In the genomic region with DNA sequence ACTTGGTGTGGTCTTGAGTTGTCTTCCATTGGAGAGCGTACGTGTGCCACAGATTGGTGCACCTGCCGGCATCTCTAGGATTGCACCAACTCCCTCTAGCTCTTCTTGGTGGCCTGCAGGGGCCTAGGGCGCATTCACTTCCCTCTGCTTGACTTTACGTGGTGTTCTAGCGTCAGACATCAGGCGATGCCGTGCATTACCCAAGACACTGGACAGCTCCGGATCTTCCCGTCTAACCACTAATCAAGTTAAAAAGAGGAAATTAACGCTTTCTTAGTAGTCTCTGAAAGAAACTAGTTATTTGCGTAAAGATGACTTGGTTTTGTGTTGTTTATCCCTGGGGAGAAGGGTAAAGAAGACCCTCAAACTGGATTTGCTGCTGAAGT, we compare ENCODE assay signal across 8 cellular contexts. TPM values are rescaled to one million over a fixed set of nuclear protein-coding genes. Genes with fewer than 3 reads are reported as not detected.
A peak's percentile ranks its signal among the peaks of the same experiment; 100 is the strongest.
DNase-seq lines count a peak whose midpoint lies in the region; ATAC-seq and TF ChIP-seq lines count a peak whose summit lies in the region.

No MANE protein-coding gene starts in this region.

- in situ Hi-C loops in GM23248 (cut with MboI): no loop called here

- H3K4me1 ChIP-seq in GM23248 (ENCODE audit: insufficient read depth) (no peaks in the 10 kb centered on the region), right cardiac atrium (ENCODE audit: control insufficient read depth, insufficient read depth, low read length) (peaks cover 4% of the 10 kb centered on the region)

- H3F3A ChIP-seq in GM23248 (ENCODE audit: insufficient read depth): no peaks in the 10 kb centered on the region

- peak overlapping the region; percentile 92 for H2AFZ ChIP-seq in GM23248

- H3K36me3 ChIP-seq in GM23248 (ENCODE audit: low read depth): 0 out of 2 replicates have a peak, but pooled peaks cover 8% of the 10 kb centered on the region

- H3K27ac ChIP-seq in GM23248 (no peak overlapping the region), adipose tissue (ENCODE audit: low read depth, low read length) (peak overlapping the region; percentile 77), right cardiac atrium (ENCODE audit: low read length) (peak overlapping the region; percentile 11)

- ATAC-seq in right cardiac atrium: peak; percentile 52 to 57

- no peaks in the 10 kb centered on the region for H3K9me3 ChIP-seq in GM23248 (ENCODE audit: low read depth)
- no peaks in the 10 kb centered on the region for H3K9me3 ChIP-seq in right cardiac atrium (ENCODE audit: control insufficient read depth, low read length)

- H3K9ac ChIP-seq in GM23248: peak overlapping the region; percentile 92

- peak overlapping the region; percentile 95 for H3K4me2 ChIP-seq in GM23248 (ENCODE audit: unreplicated experiment)

- H3K4me3 ChIP-seq in GM12865 (ENCODE audit: low read depth, low read length): peak overlapping the region; percentile 86
- H3K4me3 ChIP-seq in GM23248: peak overlapping the region; percentile 95
- peak overlapping the region; percentile 95 for H3K4me3 ChIP-seq in right cardiac atrium (ENCODE audit: low read length)

- H3K79me2 ChIP-seq in GM23248 (ENCODE audit: insufficient read depth): peaks cover 19% of the 10 kb centered on the region

- peak; percentile 85 for DNase-seq in GM12865 (ENCODE audit: low read depth)
- DNase-seq in GM23248: peak; percentile 28
- peak; percentile 43 for DNase-seq in NCI-H146 (lab: John Stamatoyannopoulos, UW)
- peak; percentile 45 to 78 (median 67) for DNase-seq in right cardiac atrium
- DNase-seq in renal cortical epithelial cell (ENCODE audit: low read depth): peak; percentile 31
- no peak for DNase-seq in RKO (ENCODE audit: low spot score)
- no peak for DNase-seq in NCI-H187 (lab: John Stamatoyannopoulos, UW)

- H4K20me1 ChIP-seq in GM23248 (ENCODE audit: insufficient read depth): no peaks in the 10 kb centered on the region

- peak; percentile 14 for TF ChIP-seq CTCF in GM12865 (IDR thresholded peaks at IDR 0.05; ENCODE audit: insufficient read depth, low read depth, low read length, missing control alignments)

- WGBS in GM23248 (ENCODE audit: low coverage in 1 of 2, low lambda C conversion rate in 2 of 2, missing lambda C conversion rate in 2 of 2), 2 experiments: 36 to 39% methylated on average over 12 of the region's 12 CpGs
- WGBS in adipose tissue, 3 donors: 20 to 25% (median 22%) methylated on average over 12 of the region's 12 CpGs
- WGBS in right cardiac atrium: 37% methylated on average over 12 of the region's 12 CpGs

- intact Hi-C loops in right cardiac atrium (cut with DNase I): no loop called here

- H3K27me3 ChIP-seq in GM23248 (replicated peaks; ENCODE audit: insufficient read depth): no peaks in the 10 kb centered on the region
- no peaks in the 10 kb centered on the region for H3K27me3 ChIP-seq in right cardiac atrium (ENCODE audit: control insufficient read depth, insufficient read depth)

- H3K9me2 ChIP-seq in GM23248 (ENCODE audit: insufficient read depth): no peaks in the 10 kb centered on the region

RNA-seq across cellular contexts. Expression of a gene that starts 0.5 kb away (rescaled TPM):
- total RNA-seq in GM23248 (2014; rRNA removed; shearing (Covaris generic)): 49.3 and 50.6 TPM in 2 replicates
- 52.4 and 56.8 TPM in 2 replicates for polyA plus RNA-seq in GM23248 (2016; fragmentation: Nextera tagmentation; extraction: Ambion mirVana)
- 10 to 100 TPM; 22.2 to 33.3 (median 29.3) TPM for polyA plus RNA-seq in adipose tissue
- total RNA-seq in right cardiac atrium: 10 to 100 TPM in 3 of 4 donors, 1 to 10 TPM in 1; 9.8 to 11.9 (median 11.3) TPM
- 11.6 TPM for polyA plus RNA-seq in right cardiac atrium
- 36.1 and 41.3 TPM in 2 replicates for total RNA-seq in renal cortical epithelial cell

RNA-seq across cellular contexts. Expression of a gene that starts 35.9 kb away (rescaled TPM):
- total RNA-seq in GM23248 (2014; rRNA removed; shearing (Covaris generic)): 4.0 and 4.3 TPM in 2 replicates
- 19.1 and 21.8 TPM in 2 replicates for polyA plus RNA-seq in GM23248 (2016; fragmentation: Nextera tagmentation; extraction: Ambion mirVana)
- 10 to 100 TPM in 2 of 3 donors, 1 to 10 TPM in 1; 5.3 to 21.2 (median 16.0) TPM for polyA plus RNA-seq in adipose tissue
- 10 to 100 TPM; 11.8 to 21.7 (median 16.8) TPM for total RNA-seq in right cardiac atrium
- 12.7 TPM for polyA plus RNA-seq in right cardiac atrium
- total RNA-seq in renal cortical epithelial cell: 18.4 and 44.5 TPM in 2 replicates

RNA-seq across cellular contexts. Expression of a gene that starts 59.1 kb away (rescaled TPM):
- total RNA-seq in GM23248 (2014; rRNA removed; shearing (Covaris generic)): 19.1 and 24.0 TPM in 2 replicates
- polyA plus RNA-seq in GM23248 (2016; fragmentation: Nextera tagmentation; extraction: Ambion mirVana): 55.9 and 65.1 TPM in 2 replicates
- 10 to 100 TPM; 18.3 to 56.9 (median 26.0) TPM for polyA plus RNA-seq in adipose tissue
- total RNA-seq in right cardiac atrium: 10 to 100 TPM; 24.0 to 28.7 (median 26.5) TPM
- polyA plus RNA-seq in right cardiac atrium: 9.6 TPM
- 19.6 and 58.3 TPM in 2 replicates for total RNA-seq in renal cortical epithelial cell

Comparison
In these comparisons a context has a peak if more than half of its experiments do, and no peak if none do; other contexts are left out.
1. DNase-seq: peak in GM12865 (single experiment), GM23248 (single experiment), NCI-H146 (single experiment), right cardiac atrium (3 of 3) and renal cortical epithelial cell (single experiment); none in RKO (single experiment) and NCI-H187 (0 of 2).
2. Peak in every context shown above with its lines, with median percentiles within 50 percentile points of each other: H3K4me3 ChIP-seq.